ENCODE assay signal across 1 cellular context in genomic region chr20:57390604-57391438, GRCh38.
A peak's percentile ranks its signal among the peaks of the same experiment; 100 is the strongest.
TF ChIP-seq lines count a peak whose summit lies in the region.

Gene RBM38, plus strand, starts transcription at chr20:57391396. Its CDS starts 186 bp downstream, at chr20:57391582.

TF ChIP-seq in K562, 482 proteins besides CTCF, POLR2A, EP300 and RAD21 (continued from another document and continues in another):
- TF ChIP-seq ETS1 (conservative IDR thresholded peaks at IDR 0.05; ENCODE audit: control insufficient read depth, low read depth, low read length) (peak; percentile 56; the same call in 1 of the 2 replicates), ZNF436 (CRISPR knock-in tag; IDR thresholded peaks at IDR 0.05) (no peak), SNAPC5 (CRISPR knock-in tag; IDR thresholded peaks at IDR 0.05) (no peak), CHD4 (IDR thresholded peaks at IDR 0.05; ENCODE audit: insufficient read depth, insufficient replicate concordance, low read depth, low read length, poor library complexity, severe bottlenecking) (no peak), DIDO1 (tag; IDR thresholded peaks at IDR 0.05; ENCODE audit: low read depth) (no peak), MIER1 (IDR thresholded peaks at IDR 0.05; ENCODE audit: low read depth) (no peak), ZBTB33 (CRISPR knock-in tag; IDR thresholded peaks at IDR 0.05) (no peak), ZNF197 (CRISPR knock-in tag; IDR thresholded peaks at IDR 0.05; ENCODE audit: low read depth) (no peak), HNRNPK (IDR thresholded peaks at IDR 0.05; ENCODE audit: low read depth, low read length, poor library complexity, severe bottlenecking) (no peak), ESRRB (CRISPR knock-in tag; IDR thresholded peaks at IDR 0.05; ENCODE audit: borderline replicate concordance) (no peak), ZNF134 (CRISPR knock-in tag; conservative IDR thresholded peaks at IDR 0.05) (no peak), CREB1 (IDR thresholded peaks at IDR 0.05) (no peak), CREB1 (CRISPR knock-in tag; IDR thresholded peaks at IDR 0.05) (no peak), IRF2 (CRISPR knock-in tag; IDR thresholded peaks at IDR 0.05) (no peak), TAF1 (IDR thresholded peaks at IDR 0.05; ENCODE audit: control insufficient read depth, extremely low read depth, insufficient read depth, low read length, severe bottlenecking) (peak; percentile 43), TAF9B (IDR thresholded peaks at IDR 0.05; ENCODE audit: partially characterized antibody) (no peak), ZNF431 (CRISPR knock-in tag; IDR thresholded peaks at IDR 0.05) (no peak), REST (CRISPR knock-in tag; IDR thresholded peaks at IDR 0.05; ENCODE audit: low read depth) (no peak), ZNF133 (CRISPR knock-in tag; IDR thresholded peaks at IDR 0.05) (no peak), BMI1 (IDR thresholded peaks at IDR 0.05; ENCODE audit: low read length) (no peak), GTF2E2 (tag; IDR thresholded peaks at IDR 0.05) (no peak), HNRNPLL (IDR thresholded peaks at IDR 0.05; ENCODE audit: low read depth, low read length, poor library complexity, severe bottlenecking) (no peak), BCLAF1 (IDR thresholded peaks at IDR 0.05; ENCODE audit: borderline replicate concordance in 1 of 2, control insufficient read depth in 1 of 2, low read depth in 2 of 2, low read length in 1 of 2) (no peak), ATF7 (IDR thresholded peaks at IDR 0.05) (0 out of 2 replicates have a peak, but pooled peaks have one; percentile 14), HMG20B (CRISPR knock-in tag; IDR thresholded peaks at IDR 0.05) (no peak), EHMT2 (IDR thresholded peaks at IDR 0.05) (no peak), ZBTB26 (CRISPR knock-in tag; IDR thresholded peaks at IDR 0.05) (0 out of 2 replicates have a peak, but pooled peaks have one; percentile 25), GABPB2 (CRISPR knock-in tag; conservative IDR thresholded peaks at IDR 0.05) (no peak), FOXM1 (IDR thresholded peaks at IDR 0.05; ENCODE audit: low read depth) (0 out of 2 replicates have a peak, but pooled peaks have one; percentile 24), FOXM1 (CRISPR knock-in tag; IDR thresholded peaks at IDR 0.05; ENCODE audit: low read depth) (no peak), RBM14 (IDR thresholded peaks at IDR 0.05; ENCODE audit: borderline replicate concordance, insufficient read depth, low read depth, low read length) (no peak), ZNF282 (CRISPR knock-in tag; IDR thresholded peaks at IDR 0.05) (no peak), E2F6 (IDR thresholded peaks at IDR 0.05; ENCODE audit: borderline replicate concordance in 1 of 2, extremely low read depth in 1 of 2, insufficient read depth in 1 of 2, insufficient read length in 1 of 2, low read depth in 1 of 2, low read length in 1 of 2, poor library complexity in 1 of 2, severe bottlenecking in 1 of 2) (peak; percentile 22 to 87), KLF10 (CRISPR knock-in tag; IDR thresholded peaks at IDR 0.05) (no peak), CCAR2 (IDR thresholded peaks at IDR 0.05; ENCODE audit: low read depth, low read length) (no peak), BHLHE40 (IDR thresholded peaks at IDR 0.05; ENCODE audit: low read length) (no peak), RFX1 (IDR thresholded peaks at IDR 0.05) (no peak), ZBTB34 (CRISPR knock-in tag; IDR thresholded peaks at IDR 0.05) (no peak), VEZF1 (CRISPR knock-in tag; IDR thresholded peaks at IDR 0.05) (peak; percentile 94), ETS2 (tag; IDR thresholded peaks at IDR 0.05; ENCODE audit: borderline replicate concordance, poor library complexity, severe bottlenecking) (no peak), EWSR1 (IDR thresholded peaks at IDR 0.05; ENCODE audit: borderline replicate concordance, low read depth, partially characterized antibody) (no peak), NRF1 (conservative IDR thresholded peaks at IDR 0.05 in 1 of 2, IDR thresholded peaks at IDR 0.05 in 1 of 2) (peak in 1 of 2 experiments; percentile 39; a peak in 2 of 4 replicates), DMBX1 (CRISPR knock-in tag; IDR thresholded peaks at IDR 0.05; ENCODE audit: borderline replicate concordance) (0 out of 2 replicates have a peak, but pooled peaks have one; percentile 50), ERF (CRISPR knock-in tag; IDR thresholded peaks at IDR 0.05) (no peak), RB1 (IDR thresholded peaks at IDR 0.05; ENCODE audit: low read depth) (peak; percentile 38; the same call in 1 of the 2 replicates), RNF2 (IDR thresholded peaks at IDR 0.05) (peak; percentile 23; the same call in 1 of the 2 replicates), POLR2H (tag; IDR thresholded peaks at IDR 0.05; ENCODE audit: low read depth) (no peak; the same call in 1 of the 2 replicates), PREB (CRISPR knock-in tag; IDR thresholded peaks at IDR 0.05) (no peak), NCOR1 (IDR thresholded peaks at IDR 0.05) (peak; percentile 27; the same call in 1 of the 2 replicates), ETV1 (tag; conservative IDR thresholded peaks at IDR 0.05; ENCODE audit: low read depth) (no peak)
